1 cellular context compared by ENCODE assay signal in genomic region chr7:73824986-73825385, GRCh38.
A peak's percentile ranks its signal among the peaks of the same experiment; 100 is the strongest.
TF ChIP-seq lines count a peak whose summit lies in the region.

No MANE protein-coding gene starts in this region.

TF ChIP-seq in Ishikawa, 13 proteins besides CTCF, POLR2A, EP300 and RAD21 (continued from another document):
- TF ChIP-seq USF1 (IDR thresholded peaks at IDR 0.05): peak; percentile 86
